In the genomic region with DNA sequence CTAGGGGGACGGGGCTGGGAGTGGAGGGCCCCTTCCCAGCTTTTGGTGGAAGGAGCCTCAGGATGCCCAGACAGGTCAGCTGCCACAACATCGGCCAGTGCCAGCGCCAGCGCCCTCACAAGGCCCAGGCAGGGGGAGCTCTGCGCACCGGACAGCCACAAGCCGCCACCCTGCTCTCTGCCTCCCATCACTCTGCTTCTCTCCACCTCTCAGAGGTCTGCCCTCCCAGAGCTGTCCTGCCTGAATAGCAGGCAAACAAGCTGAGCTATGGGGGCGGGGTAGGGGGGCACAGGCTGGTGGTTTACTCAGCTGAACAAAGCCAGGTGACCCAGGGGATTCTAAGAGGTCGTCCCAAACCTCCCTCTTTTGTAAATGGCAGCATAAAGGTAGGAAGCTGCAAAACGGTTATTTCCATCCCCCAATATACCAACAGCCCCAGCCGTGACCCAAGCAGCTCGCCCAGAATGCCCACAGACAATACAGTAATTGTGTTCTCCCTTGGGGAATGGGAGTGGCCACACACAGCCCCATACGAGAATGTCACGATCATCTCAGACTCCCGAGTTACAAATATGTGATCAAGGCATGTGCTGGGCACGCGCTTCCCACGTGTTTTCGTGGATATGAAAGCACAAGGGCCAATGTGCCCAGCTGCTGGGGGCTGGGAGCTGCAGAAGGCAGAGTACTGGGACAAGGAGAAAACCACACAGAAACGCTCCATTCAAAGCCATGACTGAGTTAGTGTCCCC, we compare ENCODE assay signal across 9 cellular contexts. TPM values are rescaled to one million over a fixed set of nuclear protein-coding genes. Genes with fewer than 3 reads are reported as not detected.
A peak's percentile ranks its signal among the peaks of the same experiment; 100 is the strongest.
DNase-seq lines count a peak whose midpoint lies in the region; ATAC-seq and TF ChIP-seq lines count a peak whose summit lies in the region.
"Had no signal": no experiment of that assay in that cellular context is flagged by ENCODE, and none has a peak within 500 bp of the region (broad histone marks: within the 10 kb centered on the region; RNA-seq: fewer than 3 reads in every experiment).

No MANE protein-coding gene starts in this region.

- H3K9me3 ChIP-seq in Caco-2 (no peaks in the 10 kb centered on the region), right cardiac atrium (ENCODE audit: control insufficient read depth, low read length) (no peaks in the 10 kb centered on the region), A673 (ENCODE audit: low read depth, low read length, poor library complexity, severe bottlenecking) (no peaks in the 10 kb centered on the region)

- H3K4me1 ChIP-seq in Caco-2 (no peaks in the 10 kb centered on the region), right cardiac atrium (ENCODE audit: control insufficient read depth, insufficient read depth, low read length) (peaks cover 48% of the 10 kb centered on the region), A673 (ENCODE audit: insufficient read depth, low read length, poor library complexity, severe bottlenecking) (peaks cover 2% of the 10 kb centered on the region)

- no peak for ATAC-seq in T-cell (replicated peaks in 1 of 4)
- ATAC-seq in right cardiac atrium: peak in 1 of 2 donors; percentile 3
- ATAC-seq in GM21717 (IDR thresholded peaks at IDR 0.05; ENCODE audit: unreplicated experiment): no peak
- no peak for ATAC-seq in HG03196 (IDR thresholded peaks at IDR 0.05; ENCODE audit: unreplicated experiment)
- ATAC-seq in HG03108 (IDR thresholded peaks at IDR 0.05; ENCODE audit: unreplicated experiment): no peak

- no peaks in the 10 kb centered on the region for H3K9me3 Mint-ChIP-seq in Caco-2 (ENCODE audit: unreplicated experiment)
- no peaks in the 10 kb centered on the region for H3K9me3 Mint-ChIP-seq in T-cell

- no peaks in the 10 kb centered on the region for H3K27me3 ChIP-seq in Caco-2 (replicated peaks; ENCODE audit: control insufficient read depth, insufficient read depth, low read length)
- H3K27me3 ChIP-seq in right cardiac atrium (ENCODE audit: control insufficient read depth, insufficient read depth): no peaks in the 10 kb centered on the region
- H3K27me3 ChIP-seq in A673 (replicated peaks; ENCODE audit: insufficient read depth, low read depth, low read length, poor library complexity): no peaks in the 10 kb centered on the region

- H3K27ac Mint-ChIP-seq in Caco-2 (ENCODE audit: unreplicated experiment) (peak overlapping the region; percentile 51), T-cell (peak overlapping the region; percentile 98 to 99)

- POLR2A ChIA-PET in Caco-2 (lab: Charles Lee) (no interaction called here), T-cell (lab: Charles Lee) (interaction anchor here in 1 of 2 donors (0.7 kb wide), 1 partner anchor 17 kb away, joined by 3 read pairs; no protein-coding TSS in a partner anchor), A673 (lab: Charles Lee; ENCODE audit: low non-redundant PET) (no interaction called here)

- H3K27me3 Mint-ChIP-seq in Caco-2 (ENCODE audit: insufficient read depth, unreplicated experiment) (no peaks in the 10 kb centered on the region), T-cell (no peaks in the 10 kb centered on the region)

- intact Hi-C loops in Caco-2 (cut with micrococcal nuclease; ENCODE audit: unreplicated experiment): no loop called here
- intact Hi-C loops in right cardiac atrium (cut with DNase I): loop anchor here in 1 of 4 donors (5.0 kb wide), 1 partner anchor 92 kb away; no protein-coding TSS in a partner anchor
- intact Hi-C loops in A673 (cut with micrococcal nuclease; ENCODE audit: unreplicated experiment): no loop called here

- H3K4me1 Mint-ChIP-seq in Caco-2 (ENCODE audit: low read depth, unreplicated experiment): no peaks in the 10 kb centered on the region
- H3K4me1 Mint-ChIP-seq in T-cell: peaks cover 95 to 98% (median 96%) of the 10 kb centered on the region in 3 donors

- 61% methylated on average over 20 of the region's 20 CpGs for WGBS in right cardiac atrium

- H3K36me3 ChIP-seq in Caco-2 (ENCODE audit: control insufficient read depth, insufficient read depth, low read length): no peaks in the 10 kb centered on the region
- no peaks in the 10 kb centered on the region for H3K36me3 ChIP-seq in A673 (ENCODE audit: insufficient read depth, low read length, poor library complexity, severe bottlenecking)

- CTCF ChIA-PET in Caco-2 (lab: Charles Lee): interaction anchor here (0.6 kb wide), 2 partner anchors 115 to 320 kb away, joined by 3 to 4 read pairs; no protein-coding TSS in a partner anchor
- CTCF ChIA-PET in T-cell (lab: Charles Lee): interaction anchor here in 1 of 2 donors (1.0 kb wide), 1 partner anchor 17 kb away, joined by 3 read pairs; no protein-coding TSS in a partner anchor
- CTCF ChIA-PET in A673 (lab: Charles Lee): interaction anchor here (0.6 kb wide), 1 partner anchor 21 kb away, joined by 4 read pairs; no protein-coding TSS in a partner anchor

- BruUV-seq in Caco-2 (replicated peaks; lab: Mats Ljungman, UMichigan) (no TSS peak), A673 (replicated peaks; lab: Mats Ljungman, UMichigan) (no TSS peak)

- H3K4me3 Mint-ChIP-seq in Caco-2 (ENCODE audit: unreplicated experiment): no peak overlapping the region
- H3K4me3 Mint-ChIP-seq in T-cell: peak overlapping the region in 1 of 3 donors; percentile 58

- H3K27ac ChIP-seq in right cardiac atrium (ENCODE audit: low read length) (peak overlapping the region; percentile 97), A673 (ENCODE audit: low read depth, low read length, poor library complexity, severe bottlenecking) (no peak overlapping the region)

- H3K36me3 Mint-ChIP-seq in Caco-2 (ENCODE audit: insufficient read depth, unreplicated experiment) (no peaks in the 10 kb centered on the region), T-cell (peaks cover 2% of the 10 kb centered on the region)

- DNase-seq in Caco-2 (no peak), T-cell (no peak), right cardiac atrium (peak in 2 of 3 donors; percentile 63 to 65), putamen (ENCODE audit: low spot score) (peak; percentile 97), A673 (ENCODE audit: low spot score) (no peak)
- DNase-seq: cortex of kidney had no signal

- no peak for TF ChIP-seq CTCF in Caco-2 (IDR thresholded peaks at IDR 0.05; ENCODE audit: insufficient read depth in 1 of 2, low read depth in 1 of 2, low read length in 1 of 2, severe bottlenecking in 1 of 2, unreplicated experiment in 1 of 2)
- TF ChIP-seq CTCF in A673 (conservative IDR thresholded peaks at IDR 0.05; ENCODE audit: low read depth, low read length): no peak

- H3K4me3 ChIP-seq in Caco-2 (ENCODE audit: low read depth, low read length) (no peak overlapping the region), right cardiac atrium (ENCODE audit: low read length) (no peak overlapping the region), A673 (ENCODE audit: low read depth, low read length, poor library complexity, severe bottlenecking) (no peak overlapping the region)

RNA-seq across cellular contexts. Expression of a gene that starts 19.7 kb away (rescaled TPM):
- total RNA-seq in Caco-2 (2022) (13.6 and 13.7 TPM in 2 replicates), T-cell (10 to 100 TPM; 39.3 to 86.5 (median 52.3) TPM), right cardiac atrium (10 to 100 TPM; 34.6 to 58.3 (median 49.8) TPM), A673 (2021) (18.3 and 19.8 TPM in 2 replicates)
- polyA plus RNA-seq in right cardiac atrium: 39.5 TPM

Comparison
In these comparisons a context has a peak if more than half of its experiments do, and no peak if none do; other contexts are left out.
1. DNase-seq: peak in right cardiac atrium (2 of 3) and putamen (single experiment); none in Caco-2 (0 of 2), T-cell (0 of 34) and A673 (single experiment).